Comparison of ENCODE assay signal across 22 cellular contexts in genomic region chr17:8481703-8482102, GRCh38. TPM values are rescaled to one million over a fixed set of nuclear protein-coding genes. Genes with fewer than 3 reads are reported as not detected.
DNase-seq lines count a peak whose midpoint lies in the region; ATAC-seq, FAIRE-seq and TF ChIP-seq lines count a peak whose summit lies in the region.
"Had no signal": no experiment of that assay in that cellular context is flagged by ENCODE, and none has a peak within 500 bp of the region (broad histone marks: within the 10 kb centered on the region; RNA-seq: fewer than 3 reads in every experiment).

No MANE protein-coding gene starts in this region.

- ATAC-seq in HepG2, result no peak
- no peak for ATAC-seq in right lobe of liver
- ATAC-seq in upper lobe of right lung, result no peak
- no peak for ATAC-seq in HG02884 (IDR thresholded peaks at IDR 0.05; ENCODE audit: unreplicated experiment)
- ATAC-seq: A549, GM23338, HCT116 had no signal

- TF ChIP-seq RAD21 in HepG2 (CRISPR knock-in tag; IDR thresholded peaks at IDR 0.05), result no peak

- H3K4me3 ChIP-seq in HepG2 (replicated peaks in 1 of 3; ENCODE audit: insufficient read depth in 1 of 3, low read depth in 2 of 3, low read length in 3 of 3) (no peak overlapping the region), right lobe of liver (no peak overlapping the region), mesodermal cell (ENCODE audit: extremely low read depth, insufficient read depth, low read length, poor library complexity, severe bottlenecking) (no peak overlapping the region), upper lobe of right lung (no peak overlapping the region)
- H3K4me3 ChIP-seq: A549, BLaER1, GM23338 had no signal

- H3K36me3 Mint-ChIP-seq in osteocyte (ENCODE audit: unreplicated experiment), result peaks cover 72% of the 10 kb centered on the region

- H3K9me3 ChIP-seq in HepG2 (ENCODE audit: low read length) (peaks cover 5% of the 10 kb centered on the region; the same call in 1 of the 2 replicates), right lobe of liver (no peaks in the 10 kb centered on the region), mesodermal cell (ENCODE audit: control insufficient read depth, low read length) (peaks cover 7% of the 10 kb centered on the region), upper lobe of right lung (no peaks in the 10 kb centered on the region)

- WGBS in HepG2 (ENCODE audit: low lambda C conversion rate), result 97% methylated on average over 5 of the region's 5 CpGs
- 100% methylated on average over 2 of the region's 5 CpGs for WGBS in right lobe of liver (ENCODE audit: insufficient coverage, low coverage, low lambda C conversion rate, missing lambda C conversion rate)
- 94 to 100% methylated on average over 5 of the region's 5 CpGs for WGBS in mesodermal cell (ENCODE audit: insufficient coverage in 2 of 2), 2 experiments

- no peak for TF ChIP-seq POLR2A in HepG2 (IDR thresholded peaks at IDR 0.05; ENCODE audit: insufficient read depth in 1 of 2, low read depth in 2 of 2, low read length in 2 of 2)
- no peak for TF ChIP-seq POLR2A in right lobe of liver (IDR thresholded peaks at IDR 0.05)

- H3K27ac Mint-ChIP-seq in osteocyte (ENCODE audit: unreplicated experiment), result no peak overlapping the region
- H3K27ac Mint-ChIP-seq: CD14-positive monocyte, GM23338 had no signal

- H2AFZ ChIP-seq in HepG2 (ENCODE audit: low read length), result no peak overlapping the region
- H2AFZ ChIP-seq: GM23338 had no signal

- H3K27me3 Mint-ChIP-seq in osteocyte (ENCODE audit: unreplicated experiment), result no peaks in the 10 kb centered on the region
- H3K27me3 Mint-ChIP-seq: CD4-positive, alpha-beta memory T cell had no signal

- H3K4me2 ChIP-seq in HepG2 (ENCODE audit: low read depth, low read length), result no peak overlapping the region
- H3K4me2 ChIP-seq: A549, BLaER1, GM23338 had no signal

- no peaks in the 10 kb centered on the region for H3K79me2 ChIP-seq in HepG2 (ENCODE audit: insufficient read depth, low read length)

- no peak overlapping the region for H3K9ac ChIP-seq in HepG2 (ENCODE audit: insufficient read depth, low read depth, low read length)
- H3K9ac ChIP-seq: BLaER1 had no signal

- H3K27me3 ChIP-seq in HepG2 (ENCODE audit: control insufficient read depth in 1 of 2, insufficient read depth in 2 of 2, low read length in 2 of 2) (no peaks in the 10 kb centered on the region), right lobe of liver (no peaks in the 10 kb centered on the region), upper lobe of right lung (no peaks in the 10 kb centered on the region)
- H3K27me3 ChIP-seq: BLaER1 had no signal

- no peak overlapping the region for H3K4me3 Mint-ChIP-seq in osteocyte (ENCODE audit: unreplicated experiment)
- H3K4me3 Mint-ChIP-seq: CD14-positive monocyte; CD4-positive, alpha-beta memory T cell; GM23338; HFFc6 had no signal

- CTCF ChIA-PET in HepG2 (lab: Yijun Ruan, JAX; ENCODE audit: low intra/inter-chr PET ratio, low total read pairs), result no interaction called here

- intact Hi-C loops in HepG2 (cut with micrococcal nuclease; ENCODE audit: unreplicated experiment), result no loop called here
- intact Hi-C loops in right lobe of liver (cut with DNase I), result no loop called here
- intact Hi-C loops in upper lobe of right lung (cut with DNase I), result no loop called here

- FAIRE-seq in HepG2 (lab: Jason Lieb, UNC), result no peak
- FAIRE-seq: A549, GM12892, GM18507, H54 had no signal

- no peaks in the 10 kb centered on the region for H3K4me1 Mint-ChIP-seq in osteocyte (ENCODE audit: unreplicated experiment)
- H3K4me1 Mint-ChIP-seq: CD14-positive monocyte, GM23338 had no signal

- in situ Hi-C loops in HepG2 (cut with HindIII; ENCODE audit: extremely low pct_ligation_motif_present, low pct_unique_long_range_greater_than_20kb), result no loop called here

- BruUV-seq in HepG2 (replicated peaks; lab: Mats Ljungman, UMichigan), result no TSS peak

- H3K4me1 ChIP-seq in HepG2 (ENCODE audit: insufficient read depth, low read length) (peaks cover 22% of the 10 kb centered on the region), right lobe of liver (peaks cover 0 to 17% (median 6%) of the 10 kb centered on the region in 4 donors), mesodermal cell (ENCODE audit: control insufficient read depth, insufficient read depth, low read length, poor library complexity, severe bottlenecking) (peaks cover 4% of the 10 kb centered on the region), upper lobe of right lung (peaks cover 11% of the 10 kb centered on the region)
- H3K4me1 ChIP-seq: A549, BLaER1 had no signal

- POLR2A ChIA-PET in HepG2 (lab: Yijun Ruan, JAX), result no interaction called here

- no peaks in the 10 kb centered on the region for H4K20me1 ChIP-seq in HepG2 (ENCODE audit: insufficient read depth, low read length)

- no peak for TF ChIP-seq CTCF in HepG2 (CRISPR knock-in tag; IDR thresholded peaks at IDR 0.05)
- no peak for TF ChIP-seq CTCF in right lobe of liver (IDR thresholded peaks at IDR 0.05)
- no peak for TF ChIP-seq CTCF in upper lobe of right lung (IDR thresholded peaks at IDR 0.05)
- no peak for TF ChIP-seq CTCF in osteocyte (IDR thresholded peaks at IDR 0.05)

- DNase-seq in HepG2 (ENCODE audit: low spot score) (no peak), right lobe of liver (no peak), upper lobe of right lung (peak; percentile 22), osteocyte (ENCODE audit: extremely low spot score, unreplicated experiment) (no peak), NCI-H526 treated with DMSO at 0.1 percent for 48 hours (lab: John Stamatoyannopoulos, UW) (no peak)
- DNase-seq: CD4-positive, alpha-beta memory T cell; DMS153; DMS79; GDM1; HFFc6 had no signal

- no peak for TF ChIP-seq EP300 in HepG2 (IDR thresholded peaks at IDR 0.05; ENCODE audit: low read depth in 2 of 2, low read length in 2 of 2)
- TF ChIP-seq EP300 in HepG2 (CRISPR knock-in tag; IDR thresholded peaks at IDR 0.05; ENCODE audit: borderline replicate concordance), result no peak

- H3K9me3 Mint-ChIP-seq in osteocyte (ENCODE audit: unreplicated experiment), result peaks cover 12% of the 10 kb centered on the region
- H3K9me3 Mint-ChIP-seq: GM23338 had no signal

- H3K36me3 ChIP-seq in HepG2 (replicated peaks in 1 of 2; ENCODE audit: control insufficient read depth in 1 of 2, insufficient read depth in 2 of 2, low read length in 2 of 2) (peaks cover 33 to 94% of the 10 kb centered on the region in 2 experiments), right lobe of liver (peaks cover 0 to 20% (median 10%) of the 10 kb centered on the region in 4 donors), mesodermal cell (ENCODE audit: control insufficient read depth, insufficient read depth, low read length) (peaks cover 97% of the 10 kb centered on the region), upper lobe of right lung (peaks cover 91% of the 10 kb centered on the region)

- H3K27ac ChIP-seq in HepG2 (ENCODE audit: extremely low read length, insufficient read depth, low read length) (no peak overlapping the region), right lobe of liver (no peak overlapping the region), cingulate gyrus (ENCODE audit: low read depth, low read length) (peak overlapping the region; percentile 29), mesodermal cell (ENCODE audit: low read depth, low read length, severe bottlenecking) (peak overlapping the region; percentile 29), upper lobe of right lung (no peak overlapping the region)
- H3K27ac ChIP-seq: 22Rv1, A549, BLaER1 had no signal

TF ChIP-seq in HepG2, 621 proteins besides CTCF, POLR2A, EP300 and RAD21:
- TF ChIP-seq ZFY (CRISPR knock-in tag; IDR thresholded peaks at IDR 0.05) (no peak), POLR2G (IDR thresholded peaks at IDR 0.05; ENCODE audit: low read depth, low read length) (peak; percentile 28; the same call in 1 of the 2 replicates)

RNA-seq across cellular contexts. Expression of gene NDEL1, which starts 46.0 kb away (rescaled TPM):
- total RNA-seq in HepG2 (2016; rRNA removed; fragmentation: Illumina TruSeq; extraction: Trizol), result 47.8 and 59.8 TPM in 2 replicates
- total RNA-seq in HepG2 (2016; cell fraction: cytosol; rRNA removed; fragmentation: Illumina TruSeq; extraction: Trizol; ENCODE audit: low read depth), result 23.8 and 26.3 TPM in 2 replicates
- total RNA-seq in HepG2 (2016; cell fraction: insoluble cytoplasmic fraction; rRNA removed; fragmentation: Illumina TruSeq; extraction: Trizol), result 40.4 and 58.0 TPM in 2 replicates
- total RNA-seq in HepG2 (2016; cell fraction: membrane; rRNA removed; fragmentation: Illumina TruSeq; extraction: Trizol), result 38.8 and 39.0 TPM in 2 replicates
- 76.2 and 88.4 TPM in 2 replicates for total RNA-seq in HepG2 (2016; cell fraction: nucleus; rRNA removed; fragmentation: Illumina TruSeq; extraction: Trizol)
- polyA plus RNA-seq in HepG2 (2011; rRNA removed), result 119 and 153 TPM in 2 replicates
- 90.0 and 106 TPM in 2 replicates for polyA plus RNA-seq in HepG2 (2011; cell fraction: cytosol; rRNA removed)
- 348 and 472 TPM in 2 replicates for polyA plus RNA-seq in HepG2 (2011; cell fraction: nucleus; rRNA removed)
- polyA plus RNA-seq in HepG2 (2012), result 71.7 and 87.0 TPM in 2 replicates
- polyA plus RNA-seq in HepG2 (2016; cell fraction: cytosol; fragmentation: Illumina TruSeq; extraction: Trizol; ENCODE audit: low read depth), result 9.5 and 11.4 TPM in 2 replicates
- 50.5 and 54.1 TPM in 2 replicates for polyA plus RNA-seq in HepG2 (2016; cell fraction: insoluble cytoplasmic fraction; fragmentation: Illumina TruSeq; extraction: Trizol; ENCODE audit: low read depth)
- 25.5 and 26.4 TPM in 2 replicates for polyA plus RNA-seq in HepG2 (2016; cell fraction: membrane; fragmentation: Illumina TruSeq; extraction: Trizol; ENCODE audit: low read depth)
- 93.0 and 99.2 TPM in 2 replicates for polyA plus RNA-seq in HepG2 (2016; cell fraction: nucleus; fragmentation: Illumina TruSeq; extraction: Trizol; ENCODE audit: insufficient read depth, low read depth)
- polyA minus RNA-seq in HepG2 (2011; rRNA and poly(A)+ RNA removed; ENCODE audit: low replicate concordance), result 50.7 and 124 TPM in 2 replicates
- 38.6 and 48.1 TPM in 2 replicates for polyA minus RNA-seq in HepG2 (2011; cell fraction: cytosol; rRNA and poly(A)+ RNA removed)
- 217 and 240 TPM in 2 replicates for polyA minus RNA-seq in HepG2 (2011; cell fraction: nucleus; rRNA and poly(A)+ RNA removed)
- total RNA-seq in right lobe of liver, result 10 to 100 TPM; 22.2 to 34.9 (median 28.4) TPM
- polyA plus RNA-seq in mesodermal cell (2013, experiment 1 of 2), result 45.7 TPM
- 44.0 TPM for polyA plus RNA-seq in mesodermal cell (2013, experiment 2 of 2)
- total RNA-seq in upper lobe of right lung, result 80.6 TPM
- 68.2 and 74.2 TPM in 2 replicates for total RNA-seq in osteocyte

Comparison
In these comparisons a context has a peak if more than half of its experiments do, and no peak if none do; other contexts are left out.
1. H3K27ac ChIP-seq: peak in cingulate gyrus (single experiment) and mesodermal cell (single experiment); none in HepG2 (single experiment), right lobe of liver (0 of 3) and upper lobe of right lung (single experiment).